ENCODE assay signal across 8 cellular contexts in genomic region chr19:49487277-49488045, GRCh38. TPM values are rescaled to one million over a fixed set of nuclear protein-coding genes. Genes with fewer than 3 reads are reported as not detected.
A peak's percentile ranks its signal among the peaks of the same experiment; 100 is the strongest.
DNase-seq lines count a peak whose midpoint lies in the region; ATAC-seq, FAIRE-seq and TF ChIP-seq lines count a peak whose summit lies in the region.

Gene RPL13A (plus strand): TSS chr19:49487608. CDS start chr19:49487630, 22 bp downstream.

- peaks cover 37% of the 10 kb centered on the region for H3K79me2 ChIP-seq in keratinocyte (ENCODE audit: control insufficient read depth, insufficient read depth, low read length)

- peak within 1 kb of the TSS; percentile 90 to 100 (median 95) for H3K4me3 ChIP-seq in keratinocyte (ENCODE audit: control insufficient read depth in 2 of 3, extremely low read depth in 1 of 3, insufficient read depth in 2 of 3, low read depth in 1 of 3, low read length in 3 of 3)

- dilution Hi-C loops in keratinocyte (cut with MboI; ENCODE audit: extremely low pct_ligation_motif_present, low sequenced_read_pairs): no loop called here

- no peak for TF ChIP-seq CTCF in keratinocyte (optimal IDR thresholded peaks at IDR 0.05 in 1 of 3, IDR thresholded peaks at IDR 0.05 in 1 of 3, conservative IDR thresholded peaks at IDR 0.05 in 1 of 3; ENCODE audit: extremely low read depth in 1 of 3, insufficient read depth in 2 of 3, low read length in 3 of 3)

- peaks cover 23% of the 10 kb centered on the region for H4K20me1 ChIP-seq in keratinocyte (ENCODE audit: control insufficient read depth, extremely low read depth, insufficient read depth, low read length)

- H3K9me3 ChIP-seq in keratinocyte (ENCODE audit: control insufficient read depth, low read depth, low read length): no peaks in the 10 kb centered on the region

- H3K27me3 ChIP-seq in keratinocyte (ENCODE audit: control insufficient read depth, extremely low read depth, insufficient read depth, low read length): no peaks in the 10 kb centered on the region

- ATAC-seq in HG03432 (IDR thresholded peaks at IDR 0.05; ENCODE audit: unreplicated experiment): peak; percentile 90

- peak; percentile 73 for FAIRE-seq in keratinocyte (lab: Jason Lieb, UNC)

- H3K9me1 ChIP-seq in keratinocyte (ENCODE audit: control insufficient read depth, extremely low read depth, insufficient read depth, low read length): no peaks in the 10 kb centered on the region

- peak within 1 kb of the TSS; percentile 90 for H2AFZ ChIP-seq in keratinocyte (ENCODE audit: control insufficient read depth, low read length)

- peak within 1 kb of the TSS; percentile 86 for H3K4me2 ChIP-seq in keratinocyte (ENCODE audit: control insufficient read depth, extremely low read depth, insufficient read depth, low read depth, low read length)

- H3K4me1 ChIP-seq in keratinocyte (ENCODE audit: control insufficient read depth, extremely low read depth, insufficient read depth, low read length): peaks cover 9% of the 10 kb centered on the region

- peak within 1 kb of the TSS; percentile 99 for H3K27ac ChIP-seq in keratinocyte (ENCODE audit: control insufficient read depth, insufficient read depth, low read length)

- peak within 1 kb of the TSS; percentile 100 for H3K9ac ChIP-seq in keratinocyte (ENCODE audit: control insufficient read depth, extremely low read depth, insufficient read depth, low read length)

- H3K36me3 ChIP-seq in keratinocyte (ENCODE audit: control insufficient read depth in 2 of 2, extremely low read depth in 1 of 2, insufficient read depth in 2 of 2, low read length in 2 of 2): peaks cover 26 to 44% of the 10 kb centered on the region in 2 experiments

- peak; percentile 99 for TF ChIP-seq POLR2A in GM19099 (IDR thresholded peaks at IDR 0.05; ENCODE audit: extremely low read depth, insufficient read length, low read depth)

- DNase-seq in AG20443 (ENCODE audit: low spot score): peak; percentile 98
- DNase-seq in NCI-H510A (lab: John Stamatoyannopoulos, UW): peak; percentile 96
- peak; percentile 100 for DNase-seq in activated CD4-positive, alpha-beta T cell treated with anti-CD3 and anti-CD28 coated beads for 1 hour
- peak; percentile 99 for DNase-seq in cerebellum (ENCODE audit: low spot score)
- peak; percentile 97 for DNase-seq in keratinocyte (ENCODE audit: low read depth, low spot score)
- peak; percentile 98 to 99 for DNase-seq in stimulated activated CD4-positive, alpha-beta T cell treated with anti-CD3 and anti-CD28 coated beads, Interleukin-15, amount 100 ng/mL, for 1 hour (ENCODE audit: low read depth in 1 of 2, low spot score in 1 of 2)

RNA-seq across cellular contexts. Expression of gene RPL13A, which starts in this region (rescaled TPM):
- 1,311 TPM for total RNA-seq in cerebellum
- 1,826 to 4,676 TPM (median 3,383 TPM) in 3 replicates for polyA plus RNA-seq in keratinocyte
- 1,172 TPM for polyA plus RNA-seq in keratinocyte (2011; ENCODE audit: low read depth)
- 2,271 and 4,389 TPM in 2 replicates for polyA plus RNA-seq in keratinocyte (2011; cell fraction: cytosol; rRNA removed)
- 847 and 1,123 TPM in 2 replicates for polyA plus RNA-seq in keratinocyte (2011; cell fraction: nucleus; rRNA removed)
- 3,372 and 3,518 TPM in 2 replicates for polyA plus RNA-seq in keratinocyte (2012; ENCODE audit: low replicate concordance)
- polyA minus RNA-seq in keratinocyte: 834 to 2,199 TPM (median 1,514 TPM) in 3 replicates
- 1,948 TPM for polyA minus RNA-seq in keratinocyte (2011; cell fraction: cytosol; rRNA and poly(A)+ RNA removed)
- polyA minus RNA-seq in keratinocyte (2011; cell fraction: nucleus; rRNA and poly(A)+ RNA removed): 676 and 708 TPM in 2 replicates

Comparison
In these comparisons a context has a peak if more than half of its experiments do, and no peak if none do; other contexts are left out.
1. Peak in every context shown above with its lines: DNase-seq, ATAC-seq, H3K4me3 ChIP-seq and H3K27ac ChIP-seq.